In the genomic region with DNA sequence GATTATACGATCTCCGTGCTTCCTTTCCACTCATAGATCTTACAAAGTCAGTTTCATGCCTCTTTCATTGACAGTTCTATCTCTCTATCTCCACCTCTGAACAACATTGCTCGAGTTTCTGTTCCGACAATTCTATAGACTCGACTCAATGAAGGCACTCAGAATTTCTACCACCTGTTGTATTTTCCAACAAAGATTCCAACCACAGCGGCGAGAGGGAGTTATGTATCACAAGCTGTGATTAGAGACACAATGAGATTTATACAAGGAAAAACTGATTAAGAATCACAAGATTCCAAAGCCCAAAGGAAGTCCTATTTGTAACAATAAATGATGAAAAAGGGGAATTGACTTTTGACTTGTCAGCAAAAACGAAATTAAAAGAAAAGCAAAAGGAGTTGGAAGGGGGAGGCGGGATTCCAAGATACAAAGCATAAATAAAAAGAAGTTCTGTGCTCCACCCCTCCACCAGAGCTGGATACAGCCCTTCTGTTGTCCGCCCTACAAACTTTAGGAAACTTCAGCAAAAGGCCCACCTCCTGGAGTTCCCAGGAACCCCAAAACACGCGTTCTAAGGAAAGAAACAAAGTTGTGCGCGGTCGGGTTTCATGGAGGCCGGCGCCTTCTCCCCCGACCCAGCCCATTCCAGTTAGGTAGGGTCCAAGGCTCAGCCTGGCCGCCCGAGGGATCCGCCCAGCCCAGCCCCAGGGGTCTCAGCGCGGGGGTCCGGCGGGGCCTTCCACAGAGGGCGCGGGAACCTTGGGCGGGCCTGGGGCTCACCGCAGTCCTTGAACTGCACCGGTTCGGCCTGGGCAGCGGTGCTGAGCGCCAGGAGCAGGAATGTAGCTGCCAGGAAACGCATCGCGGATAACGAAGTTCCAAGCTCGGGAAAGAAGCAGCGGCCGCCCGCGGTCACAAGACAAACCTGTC, we compare ENCODE assay signal across 8 cellular contexts. TPM values are rescaled to one million over a fixed set of nuclear protein-coding genes. Genes with fewer than 3 reads are reported as not detected.
DNase-seq lines count a peak whose midpoint lies in the region; ATAC-seq and TF ChIP-seq lines count a peak whose summit lies in the region.

NPC2 (minus strand) TSS at position 893 of the 930 bp plus-strand sequence; CDS start at position 862, 31 bp downstream.

- peak within 1 kb of the TSS; percentile 89 for H3K27ac Mint-ChIP-seq in activated CD8-positive, alpha-beta T cell treated with anti-CD3 and anti-CD28 coated beads for 36 hours

- no peak for TF ChIP-seq CTCF in activated CD8-positive, alpha-beta T cell treated with anti-CD3 and anti-CD28 coated beads for 36 hours (IDR thresholded peaks at IDR 0.05)

- no peaks in the 10 kb centered on the region for H3K9me3 Mint-ChIP-seq in activated T-cell treated with anti-CD3 and anti-CD28 coated beads, Interleukin-2, amount 50 U/mL, for 4 hours
- H3K9me3 Mint-ChIP-seq in activated CD8-positive, alpha-beta T cell treated with anti-CD3 and anti-CD28 coated beads for 36 hours = no peaks in the 10 kb centered on the region

- POLR2A ChIA-PET in activated CD8-positive, alpha-beta T cell treated with anti-CD3 and anti-CD28 coated beads for 36 hours (lab: Charles Lee) = interaction anchor here (0.7 to 1.0 kb wide), 2 partner anchors 193 to 457 kb away, joined by 3 read pairs; no protein-coding TSS in a partner anchor

- peaks cover 2% of the 10 kb centered on the region for H3K36me3 Mint-ChIP-seq in activated T-cell treated with anti-CD3 and anti-CD28 coated beads, Interleukin-2, amount 50 U/mL, for 4 hours (ENCODE audit: insufficient read depth)
- H3K36me3 Mint-ChIP-seq in activated CD8-positive, alpha-beta T cell treated with anti-CD3 and anti-CD28 coated beads for 36 hours (ENCODE audit: low read depth) = peaks cover 5% of the 10 kb centered on the region

- CTCF ChIA-PET in activated CD8-positive, alpha-beta T cell treated with anti-CD3 and anti-CD28 coated beads for 36 hours (lab: Charles Lee) = interaction anchor here (1.0 to 1.5 kb wide), 2 partner anchors 44 to 116 kb away, joined by 3 to 5 read pairs; no protein-coding TSS in a partner anchor

- H3K27me3 Mint-ChIP-seq in activated T-cell treated with anti-CD3 and anti-CD28 coated beads, Interleukin-2, amount 50 U/mL, for 4 hours (ENCODE audit: low read depth) = no peaks in the 10 kb centered on the region
- H3K27me3 Mint-ChIP-seq in activated CD8-positive, alpha-beta T cell treated with anti-CD3 and anti-CD28 coated beads for 36 hours = no peaks in the 10 kb centered on the region

- no peak within 1 kb of the TSS for H3K4me3 Mint-ChIP-seq in activated T-cell treated with anti-CD3 and anti-CD28 coated beads, Interleukin-2, amount 50 U/mL, for 4 hours
- H3K4me3 Mint-ChIP-seq in activated CD8-positive, alpha-beta T cell treated with anti-CD3 and anti-CD28 coated beads for 36 hours = no peak within 1 kb of the TSS

- peaks cover 37% of the 10 kb centered on the region for H3K4me1 Mint-ChIP-seq in activated T-cell treated with anti-CD3 and anti-CD28 coated beads, Interleukin-2, amount 50 U/mL, for 4 hours (ENCODE audit: low read depth)
- H3K4me1 Mint-ChIP-seq in activated CD8-positive, alpha-beta T cell treated with anti-CD3 and anti-CD28 coated beads for 36 hours (ENCODE audit: low read depth) = peaks cover 24% of the 10 kb centered on the region

- intact Hi-C loops in activated CD8-positive, alpha-beta T cell treated with anti-CD3 and anti-CD28 coated beads for 36 hours (cut with micrococcal nuclease) = loop anchor here (2.0 kb wide), 1 partner anchor 130 kb away; no protein-coding TSS in a partner anchor
- intact Hi-C loops in left cardiac atrium (cut with DNase I) = loop anchor here in 1 of 2 donors (5.0 kb wide), 1 partner anchor 130 kb away; no protein-coding TSS in a partner anchor

- no peak for ATAC-seq in activated T-cell treated with anti-CD3 and anti-CD28 coated beads, Interleukin-2, amount 50 U/mL, for 4 hours
- ATAC-seq in HG03196 (IDR thresholded peaks at IDR 0.05; ENCODE audit: unreplicated experiment) (peak; percentile 16), left cardiac atrium (peak in 1 of 2 donors; percentile 0)
- ATAC-seq in activated CD8-positive, alpha-beta T cell treated with anti-CD3 and anti-CD28 coated beads for 36 hours = no peak

- no peak for DNase-seq in activated T-cell treated with anti-CD3 and anti-CD28 coated beads, Interleukin-2, amount 50 U/mL, for 4 hours
- DNase-seq in activated T-cell treated with anti-CD3 and anti-CD28 coated beads, Interleukin-2, amount 50 U/mL, for 1 hour = no peak
- no peak for DNase-seq in activated CD8-positive, alpha-beta T cell treated with anti-CD3 and anti-CD28 coated beads for 36 hours
- DNase-seq in left cardiac atrium (no peak), renal cortical epithelial cell (ENCODE audit: low read depth) (no peak), NCI-H526 treated with DMSO at 0.1 percent for 48 hours (lab: John Stamatoyannopoulos, UW) (no peak), SHP77 treated with DMSO at 0.1 percent for 48 hours (lab: John Stamatoyannopoulos, UW) (no peak)

RNA-seq across cellular contexts. Expression of gene NPC2, which starts in this region (rescaled TPM):
- total RNA-seq in activated T-cell treated with anti-CD3 and anti-CD28 coated beads, Interleukin-2, amount 50 U/mL, for 4 hours = 10 to 100 TPM in 2 of 3 donors, 1 to 10 TPM in 1; 10.0 to 11.7 (median 11.1) TPM
- 10 to 100 TPM; 19.1 to 21.0 TPM for total RNA-seq in activated CD8-positive, alpha-beta T cell treated with anti-CD3 and anti-CD28 coated beads for 36 hours
- total RNA-seq in left cardiac atrium (100 to 1,000 TPM; 156 to 157 TPM), renal cortical epithelial cell (209 and 247 TPM in 2 replicates)
